In genomic region chr13:21013682-21014038, GRCh38 we compare ENCODE assay signal across 1 cellular context.
TF ChIP-seq lines count a peak whose summit lies in the region.

No MANE protein-coding gene starts in this region.

TF ChIP-seq in endothelial cell of umbilical vein, 7 proteins besides CTCF, POLR2A, EP300 and RAD21:
- no peak for TF ChIP-seq EZH2 (IDR thresholded peaks at IDR 0.05; ENCODE audit: borderline replicate concordance, low read depth, low read length, severe bottlenecking)
- no peak for TF ChIP-seq MYC (IDR thresholded peaks at IDR 0.05; ENCODE audit: low read depth, low read length)
- no peak for TF ChIP-seq GATA2 (IDR thresholded peaks at IDR 0.05; ENCODE audit: insufficient read depth, insufficient read length, low read depth, low read length)
- no peak for TF ChIP-seq POLR2AphosphoS5 (IDR thresholded peaks at IDR 0.05; ENCODE audit: insufficient read depth, low read depth, low read length)
- no peak for TF ChIP-seq JUN (IDR thresholded peaks at IDR 0.05; ENCODE audit: borderline replicate concordance, insufficient read depth, insufficient read length, low read depth)
- TF ChIP-seq MAX (IDR thresholded peaks at IDR 0.05; ENCODE audit: insufficient read depth, insufficient read length): no peak
- no peak for TF ChIP-seq FOS (IDR thresholded peaks at IDR 0.05; ENCODE audit: borderline replicate concordance, insufficient read depth, low read length)
